In the genomic region with DNA sequence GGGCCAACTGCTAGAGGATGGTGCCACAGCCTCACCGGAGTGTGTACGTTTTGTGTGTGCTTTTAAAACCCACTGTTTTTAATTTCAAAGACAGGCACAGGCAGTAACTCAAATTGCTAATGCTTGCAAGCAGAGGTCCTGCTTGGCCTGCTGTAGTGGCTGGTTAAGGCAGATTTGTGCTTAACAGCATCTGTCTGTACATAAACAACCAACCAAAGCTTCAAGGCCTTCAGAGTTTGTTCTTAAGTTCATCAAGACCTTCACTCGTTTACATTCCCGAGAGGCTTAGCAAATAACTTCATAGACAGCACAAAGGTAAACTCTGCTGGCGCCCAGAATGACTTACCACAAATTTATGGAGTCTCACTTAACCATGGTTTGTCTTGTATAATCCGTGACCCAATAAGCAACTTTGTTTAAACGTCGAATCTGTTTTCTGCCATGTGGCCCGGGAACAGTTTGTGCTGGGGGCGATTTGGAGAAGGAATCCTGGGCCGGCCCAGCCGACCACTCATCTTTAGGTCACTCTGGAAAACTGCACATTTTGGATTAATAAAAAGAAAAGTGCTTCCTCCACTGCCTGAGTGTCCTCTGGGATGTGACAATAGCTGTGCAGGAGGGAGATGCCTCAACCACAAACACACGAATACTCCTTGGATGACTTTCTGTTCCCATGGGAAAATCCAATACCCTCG, we compare ENCODE assay signal across 9 cellular contexts. TPM values are rescaled to one million over a fixed set of nuclear protein-coding genes. Genes with fewer than 3 reads are reported as not detected.
DNase-seq lines count a peak whose midpoint lies in the region; ATAC-seq, FAIRE-seq and TF ChIP-seq lines count a peak whose summit lies in the region.
"Had no signal": no experiment of that assay in that cellular context is flagged by ENCODE, and none has a peak within 500 bp of the region (broad histone marks: within the 10 kb centered on the region; RNA-seq: fewer than 3 reads in every experiment).

No MANE protein-coding gene starts in this region.

- no peaks in the 10 kb centered on the region for H3K9me3 Mint-ChIP-seq in central memory CD8-positive, alpha-beta T cell
- H3K9me3 Mint-ChIP-seq: activated CD8-positive, alpha-beta T cell treated with anti-CD3 and anti-CD28 coated beads for 36 hours had no signal

- H3K27me3 ChIP-seq in mucosa of rectum (ENCODE audit: control insufficient read depth in 2 of 2, insufficient read depth in 2 of 2, low read length in 2 of 2), result no peaks in the 10 kb centered on the region
- H3K27me3 ChIP-seq in thyroid gland, result no peaks in the 10 kb centered on the region

- peak; percentile 85 for DNase-seq in M059J (ENCODE audit: low read depth)
- no peak for DNase-seq in central memory CD8-positive, alpha-beta T cell (ENCODE audit: low spot score in 2 of 2)
- no peak for DNase-seq in thyroid gland
- DNase-seq in NCI-H2227 treated with DMSO at 0.1 percent for 48 hours (lab: John Stamatoyannopoulos, UW), result no peak
- no peak for DNase-seq in NOMO-1 (lab: John Stamatoyannopoulos, UW; ENCODE audit: unreplicated experiment in 2 of 2)
- DNase-seq in urothelium cell line (ENCODE audit: low spot score), result no peak
- DNase-seq: activated CD8-positive, alpha-beta T cell treated with anti-CD3 and anti-CD28 coated beads for 36 hours; cerebellar nuclear complex had no signal

- peaks cover 0 to 6% of the 10 kb centered on the region in 2 donors for H3K36me3 ChIP-seq in mucosa of rectum (ENCODE audit: control insufficient read depth in 2 of 2, insufficient read depth in 2 of 2, low read length in 2 of 2)
- H3K36me3 ChIP-seq in thyroid gland, result no peaks in the 10 kb centered on the region

- H3K4me1 ChIP-seq in mucosa of rectum (ENCODE audit: control insufficient read depth in 2 of 2, insufficient read depth in 2 of 2, low read length in 2 of 2) (peaks cover 35 to 39% of the 10 kb centered on the region in 2 donors), thyroid gland (peaks cover 74 to 89% of the 10 kb centered on the region in 2 donors)

- H3K27ac ChIP-seq in mucosa of rectum (ENCODE audit: low read depth in 2 of 2, low read length in 2 of 2), result peak overlapping the region; percentile 79 to 80
- H3K27ac ChIP-seq in thyroid gland, result peak overlapping the region; percentile 9 to 75 (median 74)

- no peaks in the 10 kb centered on the region for H3K27me3 Mint-ChIP-seq in central memory CD8-positive, alpha-beta T cell
- H3K27me3 Mint-ChIP-seq: activated CD8-positive, alpha-beta T cell treated with anti-CD3 and anti-CD28 coated beads for 36 hours had no signal

- intact Hi-C loops in thyroid gland (cut with DNase I), result no loop called here

- FAIRE-seq in urothelium cell line (lab: Jason Lieb, UNC), result no peak

- TF ChIP-seq CTCF in thyroid gland (IDR thresholded peaks at IDR 0.05), result no peak

- H3K27ac Mint-ChIP-seq in central memory CD8-positive, alpha-beta T cell (ENCODE audit: low read depth), result peak overlapping the region; percentile 70

- TF ChIP-seq POLR2A in thyroid gland (IDR thresholded peaks at IDR 0.05), result no peak

- no peaks in the 10 kb centered on the region for H3K9me3 ChIP-seq in mucosa of rectum (ENCODE audit: control insufficient read depth in 2 of 2, low read length in 2 of 2)
- H3K9me3 ChIP-seq in thyroid gland, result no peaks in the 10 kb centered on the region

- WGBS in thyroid gland, 2 donors, result 84 to 87% methylated on average over 14 of the region's 14 CpGs

- peaks cover 8% of the 10 kb centered on the region for H3K36me3 Mint-ChIP-seq in central memory CD8-positive, alpha-beta T cell (ENCODE audit: insufficient read depth)

- H3K4me3 Mint-ChIP-seq in central memory CD8-positive, alpha-beta T cell, result no peak overlapping the region
- H3K4me3 Mint-ChIP-seq: activated CD8-positive, alpha-beta T cell treated with anti-CD3 and anti-CD28 coated beads for 36 hours had no signal

- H3K4me3 ChIP-seq in mucosa of rectum (ENCODE audit: low read length in 2 of 2) (no peak overlapping the region), thyroid gland (replicated peaks in 1 of 3) (no peak overlapping the region)

- peaks cover 79% of the 10 kb centered on the region for H3K4me1 Mint-ChIP-seq in central memory CD8-positive, alpha-beta T cell

- no peak for ATAC-seq in central memory CD8-positive, alpha-beta T cell (replicated peaks; ENCODE audit: extremely low read depth, poor library complexity, severe bottlenecking)
- ATAC-seq: activated CD8-positive, alpha-beta T cell treated with anti-CD3 and anti-CD28 coated beads for 36 hours had no signal

- H3K9ac ChIP-seq in mucosa of rectum (ENCODE audit: low read depth in 1 of 2, low read length in 2 of 2), result peak overlapping the region; percentile 8 to 19

RNA-seq across cellular contexts. Expression of a gene that starts 58.1 kb away (rescaled TPM):
- 183 and 192 TPM in 2 replicates for total RNA-seq in M059J (2014; rRNA removed; shearing (Covaris generic))
- 100 to 1,000 TPM in 2 of 4 donors, 10 to 100 TPM in 2; 75.4 to 116 (median 93.1) TPM for total RNA-seq in thyroid gland
